Comparison of ENCODE assay signal across 8 cellular contexts in genomic region chr3:193869221-193870201, GRCh38.
DNase-seq lines count a peak whose midpoint lies in the region; ATAC-seq, FAIRE-seq and TF ChIP-seq lines count a peak whose summit lies in the region.

No MANE protein-coding gene starts in this region.

- FAIRE-seq in urothelium cell line (lab: Jason Lieb, UNC): peak; percentile 30
- no peak for FAIRE-seq in GM19239 (lab: Jason Lieb, UNC)

- in situ Hi-C loops in brain microvascular endothelial cell (cut with HindIII; ENCODE audit: low pct_ligation_motif_present, low sequenced_read_pairs): no loop called here

- no peak overlapping the region for H3K27ac ChIP-seq in brain microvascular endothelial cell
- H3K27ac ChIP-seq in left lung: no peak overlapping the region

- H3K27me3 ChIP-seq in brain microvascular endothelial cell (replicated peaks) (peaks cover 3% of the 10 kb centered on the region), left lung (peaks cover 0 to 18% of the 10 kb centered on the region in 2 donors)

- no peaks in the 10 kb centered on the region for H3K36me3 ChIP-seq in brain microvascular endothelial cell (replicated peaks)
- H3K36me3 ChIP-seq in left lung: no peaks in the 10 kb centered on the region

- peak overlapping the region; percentile 11; the same call in 1 of the 2 replicates for H3K4me3 ChIP-seq in Jurkat, Clone E6-1 (ENCODE audit: low read length)
- H3K4me3 ChIP-seq in brain microvascular endothelial cell (ENCODE audit: low read depth, low read length) (peak overlapping the region; percentile 5), left lung (no peak overlapping the region)

- intact Hi-C loops in left lung (cut with DNase I): no loop called here

- DNase-seq in AG09319 (ENCODE audit: extremely low read depth, low read depth) (peak; percentile 20), brain microvascular endothelial cell (peak; percentile 90), left lung (peak; percentile 62 to 85), urothelium cell line (ENCODE audit: low spot score) (peak; percentile 95), NCI-H2196 (lab: John Stamatoyannopoulos, UW; ENCODE audit: unreplicated experiment) (no peak), NCI-H774 (lab: John Stamatoyannopoulos, UW) (no peak), GM19239 (ENCODE audit: insufficient read length, low spot score) (no peak)
- DNase-seq in Jurkat, Clone E6-1 (ENCODE audit: low read depth, low spot score): peak; percentile 24

- no peaks in the 10 kb centered on the region for H3K9me3 ChIP-seq in left lung

- TF ChIP-seq CTCF in AG09319 (IDR thresholded peaks at IDR 0.05; ENCODE audit: low read depth, low read length) (no peak), brain microvascular endothelial cell (IDR thresholded peaks at IDR 0.05; ENCODE audit: low read depth, low read length, missing control alignments) (no peak), left lung (IDR thresholded peaks at IDR 0.05) (no peak)

- H3K4me1 ChIP-seq in left lung: peaks cover 3 to 14% of the 10 kb centered on the region in 2 donors

- peak; percentile 70 for ATAC-seq in left lung

Comparison
In these comparisons a context has a peak if more than half of its experiments do, and no peak if none do; other contexts are left out.
1. DNase-seq: peak in AG09319 (single experiment), Jurkat, Clone E6-1 (single experiment), brain microvascular endothelial cell (single experiment), left lung (2 of 2) and urothelium cell line (single experiment); none in NCI-H2196 (single experiment), NCI-H774 (single experiment) and GM19239 (single experiment).
2. H3K4me3 ChIP-seq: peak in Jurkat, Clone E6-1 (single experiment) and brain microvascular endothelial cell (single experiment); none in left lung (0 of 2).